Comparison of ENCODE assay signal across 1 cellular context in genomic region chr1:200890818-200891773, GRCh38.
A peak's percentile ranks its signal among the peaks of the same experiment; 100 is the strongest.
TF ChIP-seq lines count a peak whose summit lies in the region.

No MANE protein-coding gene starts in this region.

TF ChIP-seq in GM12878, 131 proteins besides CTCF, POLR2A, EP300 and RAD21 (continued from another document and continues in another):
- TF ChIP-seq RAD51 (IDR thresholded peaks at IDR 0.05) (no peak), CUX1 (IDR thresholded peaks at IDR 0.05; ENCODE audit: insufficient replicate concordance, low read depth, low read length) (no peak), KLF5 (IDR thresholded peaks at IDR 0.05; ENCODE audit: partially characterized antibody) (peak; percentile 99), IKZF2 (IDR thresholded peaks at IDR 0.05) (peak in 1 of 2 experiments; percentile 43), ZNF622 (IDR thresholded peaks at IDR 0.05) (no peak), CEBPB (IDR thresholded peaks at IDR 0.05; ENCODE audit: borderline replicate concordance in 1 of 2, low read depth in 2 of 2, low read length in 2 of 2) (no peak), CHD4 (IDR thresholded peaks at IDR 0.05) (no peak), E2F4 (IDR thresholded peaks at IDR 0.05; ENCODE audit: low read depth, low read length) (no peak), MEF2A (IDR thresholded peaks at IDR 0.05; ENCODE audit: insufficient read depth, low read depth, low read length) (no peak), KDM1A (IDR thresholded peaks at IDR 0.05; ENCODE audit: borderline replicate concordance) (no peak), MTA3 (IDR thresholded peaks at IDR 0.05; ENCODE audit: borderline replicate concordance, low read length) (no peak), NR2C2 (IDR thresholded peaks at IDR 0.05; ENCODE audit: borderline replicate concordance, control insufficient read depth, insufficient read length, low read depth) (no peak), REST (IDR thresholded peaks at IDR 0.05; ENCODE audit: low read depth, low read length) (no peak), BRCA1 (IDR thresholded peaks at IDR 0.05; ENCODE audit: low read depth, low read length) (no peak), ZSCAN29 (IDR thresholded peaks at IDR 0.05) (no peak), PML (IDR thresholded peaks at IDR 0.05; ENCODE audit: low read length) (no peak), RFX5 (IDR thresholded peaks at IDR 0.05; ENCODE audit: low read depth, low read length) (no peak), NBN (IDR thresholded peaks at IDR 0.05) (0 out of 2 replicates have a peak, but pooled peaks have one; percentile 22), SRF (IDR thresholded peaks at IDR 0.05; ENCODE audit: low read depth in 2 of 2, low read length in 2 of 2) (no peak), MEF2B (IDR thresholded peaks at IDR 0.05; ENCODE audit: partially characterized antibody, poor library complexity, severe bottlenecking) (peak; percentile 38), SMARCA5 (IDR thresholded peaks at IDR 0.05) (peak; percentile 56; the same call in 1 of the 2 replicates), MLLT1 (IDR thresholded peaks at IDR 0.05) (0 out of 2 replicates have a peak, but pooled peaks have one; percentile 60), ZBTB40 (IDR thresholded peaks at IDR 0.05; ENCODE audit: borderline replicate concordance) (no peak), BHLHE40 (IDR thresholded peaks at IDR 0.05; ENCODE audit: borderline replicate concordance in 1 of 2, low read depth in 2 of 2, low read length in 1 of 2) (peak; percentile 91 to 96), LARP7 (IDR thresholded peaks at IDR 0.05) (peak; percentile 53; the same call in 1 of the 2 replicates), FOS (IDR thresholded peaks at IDR 0.05; ENCODE audit: borderline replicate concordance, extremely low read depth, insufficient read length) (no peak), ZNF217 (IDR thresholded peaks at IDR 0.05) (no peak), ZBTB11 (CRISPR knock-in tag; IDR thresholded peaks at IDR 0.05) (no peak), ZBED1 (IDR thresholded peaks at IDR 0.05; ENCODE audit: borderline replicate concordance) (no peak), WRNIP1 (IDR thresholded peaks at IDR 0.05; ENCODE audit: borderline replicate concordance, low read depth, low read length) (no peak), IRF5 (IDR thresholded peaks at IDR 0.05; ENCODE audit: borderline replicate concordance) (no peak), SMAD1 (IDR thresholded peaks at IDR 0.05; ENCODE audit: low read depth, partially characterized antibody) (no peak), IKZF1 (conservative IDR thresholded peaks at IDR 0.05) (peak; percentile 73), MAX (IDR thresholded peaks at IDR 0.05; ENCODE audit: low read depth, low read length) (no peak), GABPA (IDR thresholded peaks at IDR 0.05; ENCODE audit: low read depth) (no peak), ZBTB33 (IDR thresholded peaks at IDR 0.05) (no peak)
